Comparison of ENCODE assay signal across 18 cellular contexts in genomic region chr10:91024541-91024940, GRCh38.
A peak's percentile ranks its signal among the peaks of the same experiment; 100 is the strongest.
DNase-seq lines count a peak whose midpoint lies in the region; TF ChIP-seq lines count a peak whose summit lies in the region.
"Had no signal": no experiment of that assay in that cellular context is flagged by ENCODE, and none has a peak within 500 bp of the region (broad histone marks: within the 10 kb centered on the region; RNA-seq: fewer than 3 reads in every experiment).

No MANE protein-coding gene starts in this region.

- H3K9me3 Mint-ChIP-seq in brain = peaks cover 4 to 26% (median 10%) of the 10 kb centered on the region in 5 experiments
- H3K9me3 Mint-ChIP-seq: CD8-positive, alpha-beta T cell had no signal

- TF ChIP-seq CTCF in brain (conservative IDR thresholded peaks at IDR 0.05) (no peak), suprapubic skin (IDR thresholded peaks at IDR 0.05) (no peak)

- in situ Hi-C loops in SK-MEL-5 (cut with HindIII; ENCODE audit: low pct_unique_long_range_greater_than_20kb, low sequenced_read_pairs) = no loop called here

- peaks cover 51% of the 10 kb centered on the region for H3K4me1 Mint-ChIP-seq in brain
- H3K4me1 Mint-ChIP-seq: GM23338 had no signal

- H3K27ac ChIP-seq in suprapubic skin = peak overlapping the region; percentile 10
- H3K27ac ChIP-seq: BLaER1 treated with 17β-estradiol and CSF1 and Interleukin-3, amounts not matched to agents 10 nM and 100 nM had no signal

- no peaks in the 10 kb centered on the region for H3K36me3 ChIP-seq in suprapubic skin
- H3K36me3 ChIP-seq: BLaER1 treated with 17β-estradiol and CSF1 and Interleukin-3, amounts not matched to agents 10 nM and 100 nM had no signal

- H3K4me3 ChIP-seq in suprapubic skin = no peak overlapping the region
- H3K4me3 ChIP-seq: BLaER1 treated with 17β-estradiol and CSF1 and Interleukin-3, amounts not matched to agents 10 nM and 100 nM; GM23338 had no signal

- H3K9me3 ChIP-seq in suprapubic skin = no peaks in the 10 kb centered on the region
- H3K9me3 ChIP-seq: BLaER1 treated with 17β-estradiol and CSF1 and Interleukin-3, amounts not matched to agents 10 nM and 100 nM had no signal

- peak overlapping the region; percentile 81 to 91 (median 84) for H3K27ac Mint-ChIP-seq in brain
- H3K27ac Mint-ChIP-seq: CD8-positive, alpha-beta T cell; GM23338 had no signal

- H3K36me3 Mint-ChIP-seq in brain = no peaks in the 10 kb centered on the region
- H3K36me3 Mint-ChIP-seq: CD8-positive, alpha-beta T cell had no signal

- TF ChIP-seq POLR2A in suprapubic skin (IDR thresholded peaks at IDR 0.05) = no peak

- peaks cover 10% of the 10 kb centered on the region for H3K4me1 ChIP-seq in suprapubic skin

- peaks cover 4% of the 10 kb centered on the region for H3K27me3 Mint-ChIP-seq in brain

- TF ChIP-seq EP300 in suprapubic skin (IDR thresholded peaks at IDR 0.05) = no peak

- H3K4me3 Mint-ChIP-seq in brain = peak overlapping the region in 3 of 5 experiments; percentile 53 to 65 (median 54)
- H3K4me3 Mint-ChIP-seq: CD8-positive, alpha-beta T cell; GM23338 had no signal

- H3K27me3 ChIP-seq in suprapubic skin = no peaks in the 10 kb centered on the region
- H3K27me3 ChIP-seq: BLaER1 treated with 17β-estradiol and CSF1 and Interleukin-3, amounts not matched to agents 10 nM and 100 nM had no signal

- DNase-seq in SK-MEL-5 (ENCODE audit: low read depth, low spot score) = peak; percentile 35
- peak; percentile 40 for DNase-seq in medulla oblongata (ENCODE audit: extremely low spot score)
- DNase-seq in suprapubic skin (ENCODE audit: low spot score in 2 of 2) = no peak
- DNase-seq in NCI-H1436 treated with DMSO at 0.1 percent for 48 hours (lab: John Stamatoyannopoulos, UW) = no peak
- no peak for DNase-seq in SIG-M5 (lab: John Stamatoyannopoulos, UW)
- DNase-seq in NCI-H526 (lab: John Stamatoyannopoulos, UW) = no peak
- DNase-seq: CD8-positive, alpha-beta T cell; DMS53; EL; KBM-7; NCI-H187 treated with DMSO at 0.1 percent for 48 hours; NCI-H2227 treated with DMSO at 0.1 percent for 48 hours; NCI-H510A treated with DMSO at 0.1 percent for 48 hours; NCI-H82; RPMI8226 had no signal

- WGBS in suprapubic skin = 68% methylated on average over 3 of the region's 3 CpGs

Comparison
In these comparisons a context has a peak if more than half of its experiments do, and no peak if none do; other contexts are left out.
1. DNase-seq: peak in SK-MEL-5 (single experiment) and medulla oblongata (single experiment); none in suprapubic skin (0 of 2), NCI-H1436 treated with DMSO at 0.1 percent for 48 hours (single experiment), SIG-M5 (single experiment) and NCI-H526 (0 of 2).